Comparison of ENCODE assay signal across 8 cellular contexts in the genomic region with DNA sequence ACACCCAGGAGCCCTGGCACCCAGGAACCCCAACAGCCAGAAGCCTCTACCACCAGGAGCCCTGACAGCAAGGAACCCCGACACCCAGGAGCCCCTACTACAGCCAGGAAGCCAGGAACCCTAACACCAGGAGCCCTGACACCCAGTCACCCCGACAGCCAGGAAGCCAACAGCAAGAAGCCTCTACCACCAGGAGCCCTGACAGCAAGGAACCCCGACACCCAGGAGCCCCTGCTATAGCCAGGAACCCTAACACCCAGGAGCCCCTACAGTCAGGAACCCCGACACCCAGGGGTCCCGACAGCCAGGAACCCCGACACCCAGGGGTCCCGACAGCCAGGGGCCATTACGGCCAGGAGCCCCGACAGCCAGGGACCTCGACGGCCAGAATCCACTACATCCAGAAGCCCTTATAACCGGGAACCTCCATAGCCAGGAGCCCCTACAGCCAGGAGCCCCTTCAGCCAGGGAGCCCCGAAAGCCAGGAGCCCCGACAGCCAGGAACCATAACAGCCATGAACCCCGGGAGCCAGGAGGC. TPM values are rescaled to one million over a fixed set of nuclear protein-coding genes. Genes with fewer than 3 reads are reported as not detected.
DNase-seq lines count a peak whose midpoint lies in the region; ATAC-seq and TF ChIP-seq lines count a peak whose summit lies in the region.

No MANE protein-coding gene starts in this region.

- H3K36me3 Mint-ChIP-seq in effector memory CD8-positive, alpha-beta T cell (ENCODE audit: insufficient read depth) = peaks cover 9% of the 10 kb centered on the region
- H3K36me3 Mint-ChIP-seq in neural progenitor cell = peaks cover 6% of the 10 kb centered on the region

- H3K4me2 ChIP-seq in Karpas-422 (ENCODE audit: low read depth, low read length, poor library complexity, severe bottlenecking) (peak overlapping the region; percentile 99), neural progenitor cell (peak overlapping the region; percentile 90)

- peak overlapping the region; percentile 82 to 89 for H3K4me3 Mint-ChIP-seq in effector memory CD8-positive, alpha-beta T cell
- peak overlapping the region; percentile 91 for H3K4me3 Mint-ChIP-seq in neural progenitor cell

- no peaks in the 10 kb centered on the region for H3K9me3 Mint-ChIP-seq in effector memory CD8-positive, alpha-beta T cell
- no peaks in the 10 kb centered on the region for H3K9me3 Mint-ChIP-seq in neural progenitor cell

- H2AFZ ChIP-seq in Karpas-422 (ENCODE audit: low read length) (peak overlapping the region; percentile 72), neural progenitor cell (replicated peaks) (peak overlapping the region; percentile 78)

- no peak for DNase-seq in Karpas-422
- no peak for DNase-seq in effector memory CD8-positive, alpha-beta T cell
- no peak for DNase-seq in neural progenitor cell (ENCODE audit: low spot score)
- DNase-seq in GM19240 (ENCODE audit: insufficient read length, low spot score) = no peak
- DNase-seq in central memory CD4-positive, alpha-beta T cell = no peak
- DNase-seq in NCI-H345 treated with DMSO at 0.1 percent for 48 hours (lab: John Stamatoyannopoulos, UW; ENCODE audit: unreplicated experiment) = no peak
- no peak for DNase-seq in SIG-M5 treated with dmso at 0.1 percent for 504 hours (lab: John Stamatoyannopoulos, UW; ENCODE audit: unreplicated experiment)

- H3K36me3 ChIP-seq in Karpas-422 (ENCODE audit: insufficient read depth, low read length) (peaks cover 8% of the 10 kb centered on the region; the same call in 1 of the 2 replicates), neural progenitor cell (no peaks in the 10 kb centered on the region)

- no peak for TF ChIP-seq CTCF in neural progenitor cell (IDR thresholded peaks at IDR 0.05)

- peak; percentile 27 for ATAC-seq in GM21447 (IDR thresholded peaks at IDR 0.05; ENCODE audit: unreplicated experiment)
- ATAC-seq in effector memory CD8-positive, alpha-beta T cell (replicated peaks) = no peak

- peaks cover 3% of the 10 kb centered on the region; the same call in 1 of the 2 replicates for H4K20me1 ChIP-seq in Karpas-422 (ENCODE audit: insufficient read depth, low read depth, low read length)
- peaks cover 34% of the 10 kb centered on the region for H4K20me1 ChIP-seq in neural progenitor cell (ENCODE audit: low read depth)

- H3K4me3 ChIP-seq in Karpas-422 (ENCODE audit: low read length) = peak overlapping the region; percentile 99
- H3K4me3 ChIP-seq in neural progenitor cell = peak overlapping the region; percentile 94

- H3K27ac ChIP-seq in Karpas-422 (ENCODE audit: low read length) = no peak overlapping the region
- H3K27ac ChIP-seq in neural progenitor cell = no peak overlapping the region

- H3K4me1 ChIP-seq in Karpas-422 (ENCODE audit: low read length) (peaks cover 44% of the 10 kb centered on the region), neural progenitor cell (peaks cover 9% of the 10 kb centered on the region)

- no peaks in the 10 kb centered on the region for H3K27me3 ChIP-seq in Karpas-422 (ENCODE audit: low read length)
- H3K27me3 ChIP-seq in neural progenitor cell = peaks cover 3% of the 10 kb centered on the region

- no peaks in the 10 kb centered on the region for H3K9me2 ChIP-seq in Karpas-422 (replicated peaks; ENCODE audit: insufficient read depth, low read length)

- H3K79me2 ChIP-seq in Karpas-422 (ENCODE audit: low read length) (peaks cover 46% of the 10 kb centered on the region), neural progenitor cell (ENCODE audit: low read depth) (peaks cover 45% of the 10 kb centered on the region)

- no peaks in the 10 kb centered on the region for H3K9me3 ChIP-seq in Karpas-422 (ENCODE audit: low read length)
- no peaks in the 10 kb centered on the region for H3K9me3 ChIP-seq in neural progenitor cell (ENCODE audit: low read depth)

- H3K4me1 Mint-ChIP-seq in effector memory CD8-positive, alpha-beta T cell (ENCODE audit: low read depth in 2 of 2) = peaks cover 16 to 20% of the 10 kb centered on the region in 2 donors
- H3K4me1 Mint-ChIP-seq in neural progenitor cell = peaks cover 23% of the 10 kb centered on the region

- H3K27ac Mint-ChIP-seq in effector memory CD8-positive, alpha-beta T cell = peak overlapping the region; percentile 59 to 87
- H3K27ac Mint-ChIP-seq in neural progenitor cell = no peak overlapping the region

- H3K9ac ChIP-seq in Karpas-422 (ENCODE audit: low read length) (peak overlapping the region; percentile 93), neural progenitor cell (no peak overlapping the region)

- no peaks in the 10 kb centered on the region for H3F3A ChIP-seq in neural progenitor cell (ENCODE audit: low read depth)

- H3K27me3 Mint-ChIP-seq in effector memory CD8-positive, alpha-beta T cell = peaks cover 5 to 23% of the 10 kb centered on the region in 2 donors
- peaks cover 3% of the 10 kb centered on the region for H3K27me3 Mint-ChIP-seq in neural progenitor cell (ENCODE audit: insufficient read depth, low read depth)

RNA-seq across cellular contexts. Expression of a gene that starts 0.4 kb away (rescaled TPM):
- total RNA-seq in Karpas-422 (2014; rRNA removed; shearing (Covaris generic); ENCODE audit: low replicate concordance) = 86.8 and 90.2 TPM in 2 replicates
- total RNA-seq in neural progenitor cell (ENCODE audit: low replicate concordance) = 142 and 182 TPM in 2 replicates

RNA-seq across cellular contexts. Expression of a gene that starts 25.1 kb away (rescaled TPM):
- total RNA-seq in Karpas-422 (2014; rRNA removed; shearing (Covaris generic); ENCODE audit: low replicate concordance) = 0.75 and 3.9 TPM in 2 replicates
- 1.1 and 1.6 TPM in 2 replicates for total RNA-seq in neural progenitor cell (ENCODE audit: low replicate concordance)
